Comparison of ENCODE assay signal across 14 cellular contexts in the genomic region with DNA sequence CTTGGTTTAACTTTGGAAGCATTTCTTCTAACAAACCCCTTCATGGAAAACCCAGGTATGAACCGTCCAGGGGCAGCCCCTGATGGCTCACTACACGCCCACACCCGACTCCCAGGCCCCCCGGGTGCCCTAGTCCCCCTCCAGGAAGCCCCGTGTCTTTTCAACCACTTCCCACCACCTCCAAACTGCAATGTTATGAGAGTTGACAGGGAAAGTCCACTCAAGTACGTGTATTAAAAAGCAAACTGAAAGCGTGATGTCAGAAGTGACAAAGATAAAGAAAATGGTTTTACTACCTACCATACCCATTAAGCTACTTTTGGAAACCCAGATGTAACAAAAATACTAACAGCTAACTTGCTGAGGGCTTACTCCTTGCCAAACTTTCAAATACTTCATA. TPM values are rescaled to one million over a fixed set of nuclear protein-coding genes. Genes with fewer than 3 reads are reported as not detected.
DNase-seq lines count a peak whose midpoint lies in the region; ATAC-seq and TF ChIP-seq lines count a peak whose summit lies in the region.
"Had no signal": no experiment of that assay in that cellular context is flagged by ENCODE, and none has a peak within 500 bp of the region (broad histone marks: within the 10 kb centered on the region; RNA-seq: fewer than 3 reads in every experiment).

No MANE protein-coding gene starts in this region.

- CTCF ChIA-PET in activated CD8-positive, alpha-beta T cell treated with anti-CD3 and anti-CD28 coated beads for 36 hours (lab: Charles Lee): no interaction called here
- CTCF ChIA-PET in activated CD8-positive, alpha-beta T cell treated with anti-CD3 and anti-CD28 coated beads, Interleukin-2, amount 10 ng/mL, durations not matched to agents 7 days and 5 days (lab: Charles Lee): no interaction called here
- CTCF ChIA-PET in HEK293T (lab: Yijun Ruan, JAX): no interaction called here

- no peak overlapping the region for H3K27ac Mint-ChIP-seq in activated CD8-positive, alpha-beta T cell treated with anti-CD3 and anti-CD28 coated beads for 36 hours
- H3K27ac Mint-ChIP-seq in activated CD8-positive, alpha-beta T cell treated with anti-CD3 and anti-CD28 coated beads, Interleukin-2, amount 10 ng/mL, durations not matched to agents 7 days and 5 days: no peak overlapping the region
- H3K27ac Mint-ChIP-seq in stimulated activated naive B cell treated with anti-CD40 and anti-IgM and Interleukin-4, amounts not matched to agents 10 μg/mL and 1 μg/mL and 100 μg/mL, for 72 hours: peak overlapping the region; percentile 57
- H3K27ac Mint-ChIP-seq in activated naive CD8-positive, alpha-beta T cell treated with anti-CD3 and anti-CD28 coated beads, Interleukin-2, amount 50 U/mL, for 24 hours: no peak overlapping the region
- no peak overlapping the region for H3K27ac Mint-ChIP-seq in activated CD4-positive, alpha-beta T cell treated with anti-CD3 and anti-CD28 coated beads, Interleukin-2, amount 10 ng/mL, durations not matched to agents 24 days and 14 days

- intact Hi-C loops in activated CD8-positive, alpha-beta T cell treated with anti-CD3 and anti-CD28 coated beads for 36 hours (cut with micrococcal nuclease): no loop called here
- intact Hi-C loops in activated CD4-positive, alpha-beta T cell treated with anti-CD3 and anti-CD28 coated beads, Interleukin-2, amount 10 ng/mL, durations not matched to agents 24 days and 14 days (cut with micrococcal nuclease): no loop called here

- no peak overlapping the region for H3K4me3 Mint-ChIP-seq in activated CD8-positive, alpha-beta T cell treated with anti-CD3 and anti-CD28 coated beads for 36 hours
- H3K4me3 Mint-ChIP-seq in activated CD8-positive, alpha-beta T cell treated with anti-CD3 and anti-CD28 coated beads, Interleukin-2, amount 10 ng/mL, durations not matched to agents 7 days and 5 days: no peak overlapping the region
- peak overlapping the region; percentile 13 to 35 for H3K4me3 Mint-ChIP-seq in stimulated activated naive B cell treated with anti-CD40 and anti-IgM and Interleukin-4, amounts not matched to agents 10 μg/mL and 1 μg/mL and 100 μg/mL, for 72 hours
- H3K4me3 Mint-ChIP-seq in activated naive CD8-positive, alpha-beta T cell treated with anti-CD3 and anti-CD28 coated beads, Interleukin-2, amount 50 U/mL, for 24 hours: no peak overlapping the region
- no peak overlapping the region for H3K4me3 Mint-ChIP-seq in activated CD4-positive, alpha-beta T cell treated with anti-CD3 and anti-CD28 coated beads, Interleukin-2, amount 10 ng/mL, durations not matched to agents 24 days and 14 days

- H3K4me1 Mint-ChIP-seq in activated CD8-positive, alpha-beta T cell treated with anti-CD3 and anti-CD28 coated beads for 36 hours (ENCODE audit: low read depth): no peaks in the 10 kb centered on the region
- no peaks in the 10 kb centered on the region for H3K4me1 Mint-ChIP-seq in activated CD8-positive, alpha-beta T cell treated with anti-CD3 and anti-CD28 coated beads, Interleukin-2, amount 10 ng/mL, durations not matched to agents 7 days and 5 days (ENCODE audit: low read depth)
- peaks cover 32 to 48% of the 10 kb centered on the region in 2 donors for H3K4me1 Mint-ChIP-seq in stimulated activated naive B cell treated with anti-CD40 and anti-IgM and Interleukin-4, amounts not matched to agents 10 μg/mL and 1 μg/mL and 100 μg/mL, for 72 hours
- H3K4me1 Mint-ChIP-seq in activated naive CD8-positive, alpha-beta T cell treated with anti-CD3 and anti-CD28 coated beads, Interleukin-2, amount 50 U/mL, for 24 hours: peaks cover 2% of the 10 kb centered on the region
- H3K4me1 Mint-ChIP-seq in activated CD4-positive, alpha-beta T cell treated with anti-CD3 and anti-CD28 coated beads, Interleukin-2, amount 10 ng/mL, durations not matched to agents 24 days and 14 days: no peaks in the 10 kb centered on the region

- TF ChIP-seq CTCF in activated CD8-positive, alpha-beta T cell treated with anti-CD3 and anti-CD28 coated beads for 36 hours (IDR thresholded peaks at IDR 0.05): no peak

- peak; percentile 34 for ATAC-seq in activated CD8-positive, alpha-beta T cell treated with anti-CD3 and anti-CD28 coated beads for 36 hours
- ATAC-seq in activated CD8-positive, alpha-beta T cell treated with anti-CD3 and anti-CD28 coated beads, Interleukin-2, amount 10 ng/mL, durations not matched to agents 7 days and 5 days: no peak
- ATAC-seq in GM21619 (IDR thresholded peaks at IDR 0.05; ENCODE audit: unreplicated experiment) (peak; percentile 60), HG03342 (IDR thresholded peaks at IDR 0.05; ENCODE audit: unreplicated experiment) (peak; percentile 59)
- peak; percentile 68 to 81 for ATAC-seq in stimulated activated naive B cell treated with anti-CD40 and anti-IgM and Interleukin-4, amounts not matched to agents 10 μg/mL and 1 μg/mL and 100 μg/mL, for 72 hours (replicated peaks)
- no peak for ATAC-seq in activated naive CD8-positive, alpha-beta T cell treated with anti-CD3 and anti-CD28 coated beads, Interleukin-2, amount 50 U/mL, for 24 hours

- H3K36me3 Mint-ChIP-seq in activated CD8-positive, alpha-beta T cell treated with anti-CD3 and anti-CD28 coated beads for 36 hours (ENCODE audit: low read depth): no peaks in the 10 kb centered on the region
- H3K36me3 Mint-ChIP-seq in activated CD8-positive, alpha-beta T cell treated with anti-CD3 and anti-CD28 coated beads, Interleukin-2, amount 10 ng/mL, durations not matched to agents 7 days and 5 days (ENCODE audit: low read depth): no peaks in the 10 kb centered on the region
- peaks cover 0 to 9% of the 10 kb centered on the region in 2 donors for H3K36me3 Mint-ChIP-seq in stimulated activated naive B cell treated with anti-CD40 and anti-IgM and Interleukin-4, amounts not matched to agents 10 μg/mL and 1 μg/mL and 100 μg/mL, for 72 hours
- H3K36me3 Mint-ChIP-seq in activated naive CD8-positive, alpha-beta T cell treated with anti-CD3 and anti-CD28 coated beads, Interleukin-2, amount 50 U/mL, for 24 hours (ENCODE audit: low read depth): no peaks in the 10 kb centered on the region
- H3K36me3 Mint-ChIP-seq in activated CD4-positive, alpha-beta T cell treated with anti-CD3 and anti-CD28 coated beads, Interleukin-2, amount 10 ng/mL, durations not matched to agents 24 days and 14 days (ENCODE audit: low read depth): no peaks in the 10 kb centered on the region

- POLR2A ChIA-PET in activated CD8-positive, alpha-beta T cell treated with anti-CD3 and anti-CD28 coated beads for 36 hours (lab: Charles Lee): interaction anchor here (0.7 kb wide), 1 partner anchor 460 kb away, joined by 3 read pairs; no protein-coding TSS in a partner anchor
- POLR2A ChIA-PET in activated CD8-positive, alpha-beta T cell treated with anti-CD3 and anti-CD28 coated beads, Interleukin-2, amount 10 ng/mL, durations not matched to agents 7 days and 5 days (lab: Charles Lee): no interaction called here
- POLR2A ChIA-PET in HEK293T (lab: Yijun Ruan, JAX): no interaction called here

- H3K27me3 Mint-ChIP-seq in activated CD8-positive, alpha-beta T cell treated with anti-CD3 and anti-CD28 coated beads for 36 hours: no peaks in the 10 kb centered on the region
- H3K27me3 Mint-ChIP-seq in activated CD8-positive, alpha-beta T cell treated with anti-CD3 and anti-CD28 coated beads, Interleukin-2, amount 10 ng/mL, durations not matched to agents 7 days and 5 days (ENCODE audit: low read depth): no peaks in the 10 kb centered on the region
- no peaks in the 10 kb centered on the region for H3K27me3 Mint-ChIP-seq in stimulated activated naive B cell treated with anti-CD40 and anti-IgM and Interleukin-4, amounts not matched to agents 10 μg/mL and 1 μg/mL and 100 μg/mL, for 72 hours
- no peaks in the 10 kb centered on the region for H3K27me3 Mint-ChIP-seq in activated naive CD8-positive, alpha-beta T cell treated with anti-CD3 and anti-CD28 coated beads, Interleukin-2, amount 50 U/mL, for 24 hours
- no peaks in the 10 kb centered on the region for H3K27me3 Mint-ChIP-seq in activated CD4-positive, alpha-beta T cell treated with anti-CD3 and anti-CD28 coated beads, Interleukin-2, amount 10 ng/mL, durations not matched to agents 24 days and 14 days

- H3K9me3 Mint-ChIP-seq in activated CD8-positive, alpha-beta T cell treated with anti-CD3 and anti-CD28 coated beads for 36 hours: peaks cover 2% of the 10 kb centered on the region
- H3K9me3 Mint-ChIP-seq in activated CD8-positive, alpha-beta T cell treated with anti-CD3 and anti-CD28 coated beads, Interleukin-2, amount 10 ng/mL, durations not matched to agents 7 days and 5 days (ENCODE audit: insufficient read depth): peaks cover 4% of the 10 kb centered on the region
- H3K9me3 Mint-ChIP-seq in stimulated activated naive B cell treated with anti-CD40 and anti-IgM and Interleukin-4, amounts not matched to agents 10 μg/mL and 1 μg/mL and 100 μg/mL, for 72 hours: no peaks in the 10 kb centered on the region
- H3K9me3 Mint-ChIP-seq in activated naive CD8-positive, alpha-beta T cell treated with anti-CD3 and anti-CD28 coated beads, Interleukin-2, amount 50 U/mL, for 24 hours: no peaks in the 10 kb centered on the region
- no peaks in the 10 kb centered on the region for H3K9me3 Mint-ChIP-seq in activated CD4-positive, alpha-beta T cell treated with anti-CD3 and anti-CD28 coated beads, Interleukin-2, amount 10 ng/mL, durations not matched to agents 24 days and 14 days

- DNase-seq in activated CD8-positive, alpha-beta T cell treated with anti-CD3 and anti-CD28 coated beads for 36 hours: peak; percentile 32
- no peak for DNase-seq in activated CD8-positive, alpha-beta T cell treated with anti-CD3 and anti-CD28 coated beads, Interleukin-2, amount 10 ng/mL, durations not matched to agents 7 days and 5 days
- DNase-seq in stimulated activated naive B cell treated with anti-CD40 and anti-IgM and Interleukin-4, amounts not matched to agents 10 μg/mL and 1 μg/mL and 100 μg/mL, for 72 hours: peak; percentile 11
- no peak for DNase-seq in HEK293T (ENCODE audit: extremely low spot score)
- no peak for DNase-seq in activated naive CD8-positive, alpha-beta T cell treated with anti-CD3 and anti-CD28 coated beads, Interleukin-2, amount 50 U/mL, for 24 hours
- DNase-seq in activated CD4-positive, alpha-beta T cell treated with anti-CD3 and anti-CD28 coated beads, Interleukin-2, amount 10 ng/mL, durations not matched to agents 24 days and 14 days: no peak
- DNase-seq: activated CD4-positive, alpha-beta T cell treated with anti-CD3 and anti-CD28 coated beads, Interleukin-2, amount 50 U/mL, for 48 hours; effector CD8-positive, alpha-beta T cell; mucosa of descending colon; NCI-H524 treated with DMSO at 0.1 percent for 48 hours; small intestine had no signal

TF ChIP-seq in HEK293T, 16 proteins besides CTCF, POLR2A, EP300 and RAD21 (continues in another document):
- TF ChIP-seq BHLHE40 (IDR thresholded peaks at IDR 0.05; ENCODE audit: borderline replicate concordance): no peak
- TF ChIP-seq ARNT (IDR thresholded peaks at IDR 0.05): no peak
- TF ChIP-seq FOXM1 (IDR thresholded peaks at IDR 0.05; ENCODE audit: borderline replicate concordance): no peak
- no peak for TF ChIP-seq NFRKB (IDR thresholded peaks at IDR 0.05)
- no peak for TF ChIP-seq ZNF384 (IDR thresholded peaks at IDR 0.05)

RNA-seq across cellular contexts. Expression of a gene that starts 51.5 kb away (rescaled TPM):
- total RNA-seq in activated CD8-positive, alpha-beta T cell treated with anti-CD3 and anti-CD28 coated beads for 36 hours: not detected
- total RNA-seq in activated CD8-positive, alpha-beta T cell treated with anti-CD3 and anti-CD28 coated beads, Interleukin-2, amount 10 ng/mL, durations not matched to agents 7 days and 5 days: not detected
- 0.26 and 0.28 TPM in 2 replicates for total RNA-seq in activated CD4-positive, alpha-beta T cell treated with anti-CD3 and anti-CD28 coated beads, Interleukin-2, amount 10 ng/mL, durations not matched to agents 24 days and 14 days
- total RNA-seq: LHCN-M2 had no signal

Comparison
In these comparisons a context has a peak if more than half of its experiments do, and no peak if none do; other contexts are left out.
1. ATAC-seq: peak in activated CD8-positive, alpha-beta T cell treated with anti-CD3 and anti-CD28 coated beads for 36 hours (single experiment), GM21619 (single experiment), HG03342 (single experiment) and stimulated activated naive B cell treated with anti-CD40 and anti-IgM and Interleukin-4, amounts not matched to agents 10 μg/mL and 1 μg/mL and 100 μg/mL, for 72 hours (2 of 2); none in activated CD8-positive, alpha-beta T cell treated with anti-CD3 and anti-CD28 coated beads, Interleukin-2, amount 10 ng/mL, durations not matched to agents 7 days and 5 days (single experiment) and activated naive CD8-positive, alpha-beta T cell treated with anti-CD3 and anti-CD28 coated beads, Interleukin-2, amount 50 U/mL, for 24 hours (single experiment).
2. DNase-seq: peak in activated CD8-positive, alpha-beta T cell treated with anti-CD3 and anti-CD28 coated beads for 36 hours (single experiment) and stimulated activated naive B cell treated with anti-CD40 and anti-IgM and Interleukin-4, amounts not matched to agents 10 μg/mL and 1 μg/mL and 100 μg/mL, for 72 hours (single experiment); none in activated CD8-positive, alpha-beta T cell treated with anti-CD3 and anti-CD28 coated beads, Interleukin-2, amount 10 ng/mL, durations not matched to agents 7 days and 5 days (single experiment), HEK293T (single experiment), activated naive CD8-positive, alpha-beta T cell treated with anti-CD3 and anti-CD28 coated beads, Interleukin-2, amount 50 U/mL, for 24 hours (single experiment) and activated CD4-positive, alpha-beta T cell treated with anti-CD3 and anti-CD28 coated beads, Interleukin-2, amount 10 ng/mL, durations not matched to agents 24 days and 14 days (single experiment).
3. H3K4me3 Mint-ChIP-seq: peak in stimulated activated naive B cell treated with anti-CD40 and anti-IgM and Interleukin-4, amounts not matched to agents 10 μg/mL and 1 μg/mL and 100 μg/mL, for 72 hours (2 of 2); none in activated CD8-positive, alpha-beta T cell treated with anti-CD3 and anti-CD28 coated beads for 36 hours (single experiment), activated CD8-positive, alpha-beta T cell treated with anti-CD3 and anti-CD28 coated beads, Interleukin-2, amount 10 ng/mL, durations not matched to agents 7 days and 5 days (single experiment), activated naive CD8-positive, alpha-beta T cell treated with anti-CD3 and anti-CD28 coated beads, Interleukin-2, amount 50 U/mL, for 24 hours (single experiment) and activated CD4-positive, alpha-beta T cell treated with anti-CD3 and anti-CD28 coated beads, Interleukin-2, amount 10 ng/mL, durations not matched to agents 24 days and 14 days (single experiment).